In genomic region chr11:72724021-72724561, GRCh38 we compare ENCODE assay signal across 16 cellular contexts. TPM values are rescaled to one million over a fixed set of nuclear protein-coding genes. Genes with fewer than 3 reads are reported as not detected.
A peak's percentile ranks its signal among the peaks of the same experiment; 100 is the strongest.
DNase-seq lines count a peak whose midpoint lies in the region; ATAC-seq and TF ChIP-seq lines count a peak whose summit lies in the region.
"Had no signal": no experiment of that assay in that cellular context is flagged by ENCODE, and none has a peak within 500 bp of the region (broad histone marks: within the 10 kb centered on the region; RNA-seq: fewer than 3 reads in every experiment).

No MANE protein-coding gene starts in this region.

- peaks cover 93% of the 10 kb centered on the region for H3K4me1 Mint-ChIP-seq in CD14-positive monocyte
- peaks cover 53 to 86% (median 56%) of the 10 kb centered on the region in 3 donors for H3K4me1 Mint-ChIP-seq in CD8-positive, alpha-beta memory T cell
- H3K4me1 Mint-ChIP-seq in activated T-helper 17 cell treated with anti-CD3 and anti-CD28 coated beads, Interleukin-2, amount 50 U/mL, for 72 hours, result peaks cover 21% of the 10 kb centered on the region

- intact Hi-C loops in CD14-positive monocyte (cut with micrococcal nuclease), result loop anchor here (5.0 kb wide), 3 partner anchors 33 to 88 kb away; partner anchors contain the start of gene ATG16L2 (in 1 of the 2)

- peaks cover 21% of the 10 kb centered on the region for H3K79me1 ChIP-seq in mesenchymal stem cell (replicated peaks; ENCODE audit: low read length, poor library complexity, severe bottlenecking)

- ATAC-seq in activated T-helper 17 cell treated with anti-CD3 and anti-CD28 coated beads, Interleukin-2, amount 50 U/mL, for 72 hours (replicated peaks), result no peak
- ATAC-seq: HCT116 had no signal

- H3K23ac ChIP-seq in mesenchymal stem cell (ENCODE audit: low read length in 2 of 2), result no peak overlapping the region

- peak overlapping the region; percentile 20 for H3K9ac ChIP-seq in mesenchymal stem cell (ENCODE audit: low read length)

- no peak overlapping the region for H3K4me3 Mint-ChIP-seq in CD14-positive monocyte
- peak overlapping the region in 2 of 7 donors; percentile 46 to 65 for H3K4me3 Mint-ChIP-seq in CD8-positive, alpha-beta memory T cell
- peak overlapping the region; percentile 16 for H3K4me3 Mint-ChIP-seq in activated T-helper 17 cell treated with anti-CD3 and anti-CD28 coated beads, Interleukin-2, amount 50 U/mL, for 72 hours

- H3K18ac ChIP-seq in mesenchymal stem cell (ENCODE audit: low read depth in 1 of 2, low read length in 2 of 2), result no peak overlapping the region

- no peaks in the 10 kb centered on the region for H3K27me3 ChIP-seq in CD8-positive, alpha-beta memory T cell (ENCODE audit: insufficient read depth, low read length, poor library complexity, severe bottlenecking)
- H3K27me3 ChIP-seq in mesenchymal stem cell (ENCODE audit: control insufficient read depth in 1 of 2, insufficient read depth in 1 of 2, low read length in 2 of 2), result no peaks in the 10 kb centered on the region

- H3K36me3 ChIP-seq in CD8-positive, alpha-beta memory T cell (ENCODE audit: insufficient read depth, low read length), result peaks cover 5% of the 10 kb centered on the region
- H3K36me3 ChIP-seq in mesenchymal stem cell (ENCODE audit: control insufficient read depth in 1 of 2, insufficient read depth in 2 of 2, low read depth in 1 of 2, low read length in 2 of 2), result peaks cover 10 to 16% of the 10 kb centered on the region in 2 experiments
- H3K36me3 ChIP-seq: left ventricle myocardium inferior had no signal

- WGBS in mesenchymal stem cell, result 94% methylated on average over 5 of the region's 5 CpGs

- DNase-seq in CD14-positive monocyte (ENCODE audit: low spot score) (no peak), mesenchymal stem cell (no peak), NOMO-1 treated with dmso at 0.1 percent for 144 hours (lab: John Stamatoyannopoulos, UW; ENCODE audit: unreplicated experiment) (no peak), amniotic stem cell (lab: John Stamatoyannopoulos, UW) (no peak), GM13977 (ENCODE audit: low spot score) (no peak), cerebellar nuclear complex (lab: John Stamatoyannopoulos, UW) (no peak)
- DNase-seq in CD8-positive, alpha-beta memory T cell, result no peak
- DNase-seq: activated T-cell treated with anti-CD3 and anti-CD28 coated beads, Interleukin-2, amount 50 U/mL, for 1 hour; caudate nucleus; COR-L47; GF-D8; hypothalamus; left ventricle myocardium inferior; occipital lobe had no signal

- no peaks in the 10 kb centered on the region for H3K9me3 ChIP-seq in CD8-positive, alpha-beta memory T cell (ENCODE audit: low read length)
- no peaks in the 10 kb centered on the region for H3K9me3 ChIP-seq in mesenchymal stem cell (ENCODE audit: control insufficient read depth, low read length)
- H3K9me3 ChIP-seq: left ventricle myocardium inferior had no signal

- no peak overlapping the region for H3K4me3 ChIP-seq in CD8-positive, alpha-beta memory T cell (ENCODE audit: low read length)
- no peak overlapping the region for H3K4me3 ChIP-seq in mesenchymal stem cell (ENCODE audit: insufficient read depth in 1 of 2, low read depth in 1 of 2, low read length in 2 of 2)
- H3K4me3 ChIP-seq: left ventricle myocardium inferior had no signal

- H3K14ac ChIP-seq in mesenchymal stem cell (ENCODE audit: low read length in 2 of 2), result no peak overlapping the region

- in situ Hi-C loops in GM13977 (cut with MboI; ENCODE audit: low pct_unique_long_range_greater_than_20kb, low sequenced_read_pairs, unreplicated experiment), result loop anchor here (25.0 kb wide), 1 partner anchor 463 kb away; no protein-coding TSS in a partner anchor

- H3K4me2 ChIP-seq in mesenchymal stem cell (ENCODE audit: low read length, poor library complexity, severe bottlenecking), result no peak overlapping the region

- no peak overlapping the region for H3K27ac ChIP-seq in CD8-positive, alpha-beta memory T cell (ENCODE audit: low read depth, low read length)
- no peak overlapping the region for H3K27ac ChIP-seq in mesenchymal stem cell (ENCODE audit: low read length, poor library complexity, severe bottlenecking)

- no peak overlapping the region for H3K4ac ChIP-seq in mesenchymal stem cell (ENCODE audit: low read depth in 1 of 2, low read length in 2 of 2)

- CTCF ChIA-PET in CD8-positive, alpha-beta memory T cell (lab: Charles Lee), result interaction anchor here (1.5 to 4.3 kb wide), 6 partner anchors 40 to 454 kb away, joined by 3 to 62 read pairs (median 9); partner anchors contain the start of gene STARD10

- TF ChIP-seq CTCF in CD14-positive monocyte (IDR thresholded peaks at IDR 0.05), result no peak
- no peak for TF ChIP-seq CTCF in GM13977 (IDR thresholded peaks at IDR 0.05; ENCODE audit: extremely low read depth, insufficient read depth, missing control alignments)

- H3K4me1 ChIP-seq in CD8-positive, alpha-beta memory T cell (ENCODE audit: insufficient read depth, low read length), result peaks cover 44% of the 10 kb centered on the region
- H3K4me1 ChIP-seq in mesenchymal stem cell (ENCODE audit: control insufficient read depth, insufficient read depth, low read depth, low read length), result peaks cover 42% of the 10 kb centered on the region

- POLR2A ChIA-PET in CD8-positive, alpha-beta memory T cell (lab: Charles Lee), result interaction anchor here (0.8 to 3.4 kb wide), 2 partner anchors 70 to 89 kb away, joined by 3 to 15 read pairs; partner anchors contain the start of gene STARD10

- no peak overlapping the region for H2BK120ac ChIP-seq in mesenchymal stem cell (ENCODE audit: low read depth, low read length)

- no peaks in the 10 kb centered on the region for H3K9me3 Mint-ChIP-seq in CD14-positive monocyte
- peaks cover 0 to 1% (median 0%) of the 10 kb centered on the region in 5 donors for H3K9me3 Mint-ChIP-seq in CD8-positive, alpha-beta memory T cell
- no peaks in the 10 kb centered on the region for H3K9me3 Mint-ChIP-seq in activated T-helper 17 cell treated with anti-CD3 and anti-CD28 coated beads, Interleukin-2, amount 50 U/mL, for 72 hours

- no peak overlapping the region for H2BK5ac ChIP-seq in mesenchymal stem cell (ENCODE audit: low read depth, low read length, poor library complexity, severe bottlenecking)

- H3K27ac Mint-ChIP-seq in CD14-positive monocyte, result peak overlapping the region; percentile 87 to 98 (median 95)
- peak overlapping the region; percentile 38 to 97 (median 78) for H3K27ac Mint-ChIP-seq in CD8-positive, alpha-beta memory T cell
- peak overlapping the region; percentile 73 for H3K27ac Mint-ChIP-seq in activated T-helper 17 cell treated with anti-CD3 and anti-CD28 coated beads, Interleukin-2, amount 50 U/mL, for 72 hours

- peaks cover 0 to 2% (median 0%) of the 10 kb centered on the region in 3 donors for H3K27me3 Mint-ChIP-seq in CD14-positive monocyte (ENCODE audit: low read depth in 3 of 3)
- peaks cover 0 to 9% of the 10 kb centered on the region in 2 donors for H3K27me3 Mint-ChIP-seq in CD8-positive, alpha-beta memory T cell
- H3K27me3 Mint-ChIP-seq in activated T-helper 17 cell treated with anti-CD3 and anti-CD28 coated beads, Interleukin-2, amount 50 U/mL, for 72 hours, result no peaks in the 10 kb centered on the region

- H4K91ac ChIP-seq in mesenchymal stem cell (ENCODE audit: low read length), result no peak overlapping the region

- H3K36me3 Mint-ChIP-seq in CD14-positive monocyte, result peaks cover 81 to 91% of the 10 kb centered on the region in 2 donors
- H3K36me3 Mint-ChIP-seq in CD8-positive, alpha-beta memory T cell, result peaks cover 0 to 50% (median 5%) of the 10 kb centered on the region in 3 donors
- H3K36me3 Mint-ChIP-seq in activated T-helper 17 cell treated with anti-CD3 and anti-CD28 coated beads, Interleukin-2, amount 50 U/mL, for 72 hours (ENCODE audit: low read depth), result peaks cover 35% of the 10 kb centered on the region

- H2AK5ac ChIP-seq in mesenchymal stem cell (ENCODE audit: low read length, severe bottlenecking), result peak overlapping the region; percentile 10

- H2AFZ ChIP-seq in mesenchymal stem cell (ENCODE audit: low read depth, low read length), result no peak overlapping the region

- no peak overlapping the region for H4K8ac ChIP-seq in mesenchymal stem cell (ENCODE audit: low read length)

- H2BK15ac ChIP-seq in mesenchymal stem cell (ENCODE audit: low read depth, poor library complexity, severe bottlenecking), result no peak overlapping the region

- H2BK12ac ChIP-seq in mesenchymal stem cell (ENCODE audit: low read length in 2 of 2), result peak overlapping the region in 1 of 2 experiments; percentile 24

RNA-seq across cellular contexts. Expression of gene ARAP1, which starts 28.1 kb away (rescaled TPM):
- polyA plus RNA-seq in CD14-positive monocyte, result 10 to 100 TPM; 48.7 to 79.0 TPM
- total RNA-seq in CD8-positive, alpha-beta memory T cell, result 10 to 100 TPM; 61.2 to 64.0 TPM
- 39.8 TPM for polyA plus RNA-seq in CD8-positive, alpha-beta memory T cell
- total RNA-seq in activated T-helper 17 cell treated with anti-CD3 and anti-CD28 coated beads, Interleukin-2, amount 50 U/mL, for 72 hours, result 100 to 1,000 TPM in 1 of 2 donors, 10 to 100 TPM in 1; 98.0 to 216 TPM
- 26.6 TPM for polyA plus RNA-seq in mesenchymal stem cell (2013, experiment 1 of 2)
- 23.6 TPM for polyA plus RNA-seq in mesenchymal stem cell (2013, experiment 2 of 2)

RNA-seq across cellular contexts. Expression of gene PDE2A, which starts 49.9 kb away (rescaled TPM):
- polyA plus RNA-seq in CD14-positive monocyte, result under 1 TPM; 0.18 to 0.53 TPM
- under 1 TPM; 0.55 to 0.66 TPM for total RNA-seq in CD8-positive, alpha-beta memory T cell
- polyA plus RNA-seq in CD8-positive, alpha-beta memory T cell, result 0.08 TPM
- total RNA-seq in activated T-helper 17 cell treated with anti-CD3 and anti-CD28 coated beads, Interleukin-2, amount 50 U/mL, for 72 hours, result 1 to 10 TPM; 1.7 to 3.6 TPM
- polyA plus RNA-seq in mesenchymal stem cell (2013, experiment 1 of 2), result 0.61 TPM
- polyA plus RNA-seq in mesenchymal stem cell (2013, experiment 2 of 2), result 0.56 TPM
